ENCODE assay signal across 18 cellular contexts in the genomic region with DNA sequence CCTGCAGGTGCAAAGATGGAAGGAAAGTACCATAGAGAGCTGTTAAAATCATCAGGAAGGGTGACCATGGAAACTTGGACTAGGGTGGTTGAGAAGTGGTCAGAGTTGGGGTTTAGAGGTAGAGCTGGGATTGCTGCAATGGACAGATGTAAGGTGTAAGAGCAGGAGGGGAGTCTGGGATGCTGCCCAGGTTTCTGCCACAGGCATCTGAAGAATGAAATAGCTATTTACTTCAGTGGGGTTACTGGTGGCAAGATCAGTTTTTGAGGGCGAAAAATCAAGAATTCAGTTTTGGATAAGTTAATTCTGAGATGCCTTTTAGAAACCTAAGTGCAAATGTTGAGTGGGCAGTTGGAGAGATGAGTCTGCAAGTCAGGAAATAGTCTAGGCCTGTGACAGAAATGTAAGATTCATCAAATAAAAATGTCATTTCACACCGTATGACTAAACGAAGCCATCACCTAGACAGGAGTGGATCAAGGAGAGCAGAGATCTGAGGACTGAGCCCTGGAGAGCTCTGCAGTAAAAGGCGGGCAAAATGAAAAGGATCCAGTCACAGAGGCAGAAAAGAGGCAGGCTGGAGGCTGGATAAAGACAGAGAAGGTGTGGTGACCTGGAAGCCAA. TPM values are rescaled to one million over a fixed set of nuclear protein-coding genes. Genes with fewer than 3 reads are reported as not detected.
DNase-seq lines count a peak whose midpoint lies in the region; ATAC-seq, FAIRE-seq and TF ChIP-seq lines count a peak whose summit lies in the region.
"Had no signal": no experiment of that assay in that cellular context is flagged by ENCODE, and none has a peak within 500 bp of the region (broad histone marks: within the 10 kb centered on the region; RNA-seq: fewer than 3 reads in every experiment).

No MANE protein-coding gene starts in this region.

- TF ChIP-seq CTCF in AG04450 (IDR thresholded peaks at IDR 0.05; ENCODE audit: low read depth, low read length) (no peak), astrocyte (IDR thresholded peaks at IDR 0.05; ENCODE audit: insufficient read depth, low read depth, low read length) (no peak)

- no peaks in the 10 kb centered on the region for H3K36me3 ChIP-seq in astrocyte (ENCODE audit: insufficient read depth, low read length)
- H3K36me3 ChIP-seq: BE2C had no signal

- no peak for ATAC-seq in GM21825 (IDR thresholded peaks at IDR 0.05; ENCODE audit: unreplicated experiment)

- H3K27ac ChIP-seq in AG04450 (ENCODE audit: low read depth, low read length) (peak overlapping the region; percentile 21), astrocyte (ENCODE audit: low read depth, low read length) (no peak overlapping the region)

- CTCF ChIA-PET in AG04450 (lab: Charles Lee): interaction anchor here (0.9 to 1.2 kb wide), 2 partner anchors 8 to 285 kb away, joined by 4 to 10 read pairs; no protein-coding TSS in a partner anchor

- peaks cover 3% of the 10 kb centered on the region for H3K36me3 Mint-ChIP-seq in astrocyte (ENCODE audit: low read depth, unreplicated experiment)
- H3K36me3 Mint-ChIP-seq: CD4-positive, alpha-beta memory T cell had no signal

- H3K79me2 ChIP-seq in astrocyte (ENCODE audit: insufficient read depth, low read length): no peaks in the 10 kb centered on the region

- FAIRE-seq in astrocyte (lab: Jason Lieb, UNC): peak; percentile 23
- FAIRE-seq: HTR-8/SVneo had no signal

- no peak overlapping the region for H3K4me3 Mint-ChIP-seq in astrocyte (ENCODE audit: unreplicated experiment)
- H3K4me3 Mint-ChIP-seq: CD4-positive, alpha-beta memory T cell had no signal

- H3K9me3 ChIP-seq in AG04450 (ENCODE audit: control insufficient read depth, insufficient read depth, low read length) (peaks cover 3% of the 10 kb centered on the region), astrocyte (ENCODE audit: insufficient read depth, low read depth, low read length) (no peaks in the 10 kb centered on the region)
- H3K9me3 ChIP-seq: BE2C had no signal

- peak overlapping the region; percentile 44 for H3K27ac Mint-ChIP-seq in astrocyte (ENCODE audit: unreplicated experiment)

- H3K4me2 ChIP-seq in astrocyte (ENCODE audit: low read length): peak overlapping the region; percentile 38

- H3K9me3 Mint-ChIP-seq in astrocyte (ENCODE audit: unreplicated experiment): peaks cover 6% of the 10 kb centered on the region
- H3K9me3 Mint-ChIP-seq: CD4-positive, alpha-beta memory T cell had no signal

- no peaks in the 10 kb centered on the region for H4K20me1 ChIP-seq in astrocyte (ENCODE audit: insufficient read depth, low read length)

- POLR2A ChIA-PET in AG04450 (lab: Yijun Ruan, JAX): no interaction called here

- no peak overlapping the region for H3K4me3 ChIP-seq in AG04450 (ENCODE audit: low read depth, low read length)
- no peak overlapping the region for H3K4me3 ChIP-seq in astrocyte (ENCODE audit: insufficient read depth, low read depth, low read length)

- DNase-seq in AG04450 (ENCODE audit: low read depth, low spot score) (no peak), GM03348 (ENCODE audit: low spot score) (peak; percentile 53), astrocyte (ENCODE audit: low read depth) (peak; percentile 93), islet precursor cell (peak; percentile 17), superior temporal gyrus (ENCODE audit: extremely low spot score) (no peak), NCI-H2029 treated with DMSO at 0.1 percent for 48 hours (lab: John Stamatoyannopoulos, UW) (no peak)
- DNase-seq: BE2C; CD4-positive, alpha-beta memory T cell; DND-41; HCEC 1CT; NCI-H1048; NCI-H146; NCI-H2107; NCI-H226; NCI-H526 treated with DMSO at 0.1 percent for 48 hours; OCI-M1 had no signal

- H3K27me3 Mint-ChIP-seq in astrocyte (ENCODE audit: low read depth, unreplicated experiment): no peaks in the 10 kb centered on the region

- H3K27me3 ChIP-seq in AG04450 (ENCODE audit: control insufficient read depth, insufficient read depth, low read length): no peaks in the 10 kb centered on the region
- H3K27me3 ChIP-seq in astrocyte (ENCODE audit: insufficient read depth, low read length): no peaks in the 10 kb centered on the region

- H3K4me1 Mint-ChIP-seq in astrocyte (ENCODE audit: low read depth, unreplicated experiment): peaks cover 11% of the 10 kb centered on the region
- H3K4me1 Mint-ChIP-seq: CD4-positive, alpha-beta memory T cell had no signal

- H2AFZ ChIP-seq in astrocyte (ENCODE audit: low read depth, low read length): peak overlapping the region; percentile 34

- no peaks in the 10 kb centered on the region for H3K4me1 ChIP-seq in astrocyte (ENCODE audit: insufficient read depth, low read length)
- H3K4me1 ChIP-seq: BE2C had no signal

- no peak overlapping the region for H3K9ac ChIP-seq in astrocyte (ENCODE audit: low read length)

RNA-seq across cellular contexts. Expression of gene TOMM7, which starts 22.7 kb away (rescaled TPM):
- 390 and 549 TPM in 2 replicates for polyA plus RNA-seq in AG04450 (2011; rRNA removed)
- polyA minus RNA-seq in AG04450 (2011; rRNA and poly(A)+ RNA removed): 95.8 and 143 TPM in 2 replicates
- 217 and 229 TPM in 2 replicates for total RNA-seq in astrocyte

Comparison
In these comparisons a context has a peak if more than half of its experiments do, and no peak if none do; other contexts are left out.
1. DNase-seq: peak in GM03348 (single experiment), astrocyte (single experiment) and islet precursor cell (single experiment); none in AG04450 (single experiment), superior temporal gyrus (single experiment) and NCI-H2029 treated with DMSO at 0.1 percent for 48 hours (single experiment).